8 cellular contexts compared by ENCODE assay signal in the genomic region with DNA sequence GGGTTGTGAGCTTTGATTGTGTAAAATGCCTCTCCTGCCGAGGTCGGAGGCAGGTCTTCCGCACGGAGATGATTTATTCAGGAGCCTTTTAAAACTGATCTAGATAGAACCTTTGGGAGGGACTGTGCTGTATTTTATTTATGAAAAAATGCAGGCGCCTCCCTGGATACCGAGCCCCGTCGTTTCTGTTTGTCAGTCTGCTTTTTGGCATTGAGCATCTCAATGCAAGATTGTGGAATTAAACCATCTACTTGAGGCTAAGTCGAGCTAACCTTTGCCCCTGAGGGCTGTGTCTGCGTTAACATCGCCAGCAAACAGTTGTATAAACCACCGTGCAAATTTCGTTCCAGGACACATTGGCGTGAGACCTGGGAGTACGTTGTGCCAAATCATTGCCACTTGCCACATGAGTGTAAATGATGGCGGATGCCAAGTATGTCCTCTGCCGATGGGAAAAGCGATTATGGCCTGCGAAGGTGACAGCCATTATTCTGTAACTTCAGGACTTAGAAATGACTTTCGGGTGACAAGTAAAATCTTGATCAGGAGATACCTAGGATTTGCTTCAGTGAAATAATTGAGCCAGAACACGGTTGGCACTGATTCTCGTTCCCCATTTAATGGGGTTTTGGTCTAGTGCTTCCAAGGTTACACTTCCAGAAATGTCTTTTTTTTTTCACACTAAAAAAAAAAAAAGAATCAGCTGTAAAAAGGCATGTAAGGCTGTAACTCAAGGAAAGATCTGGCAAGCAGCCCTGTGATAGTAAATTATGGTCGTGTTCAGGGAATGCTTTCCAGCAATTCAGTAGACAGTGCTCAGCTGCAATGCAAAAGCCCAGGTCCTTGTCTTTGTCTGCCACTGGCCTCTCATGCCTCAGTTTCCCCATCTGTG. TPM values are rescaled to one million over a fixed set of nuclear protein-coding genes. Genes with fewer than 3 reads are reported as not detected.
DNase-seq lines count a peak whose midpoint lies in the region; ATAC-seq and TF ChIP-seq lines count a peak whose summit lies in the region.

No MANE protein-coding gene starts in this region.

- CTCF ChIA-PET in mammary epithelial cell (lab: Charles Lee; ENCODE audit: low non-redundant PET): no interaction called here

- H3K4me2 ChIP-seq in mammary epithelial cell (ENCODE audit: insufficient read depth, low read depth, low read length): peak overlapping the region; percentile 93

- 17% methylated on average over 18 of the region's 23 CpGs for WGBS in mammary epithelial cell (ENCODE audit: low coverage, missing lambda C conversion rate)
- WGBS in mesodermal cell (ENCODE audit: insufficient coverage in 2 of 2), 2 experiments: 66 to 67% methylated on average over 22 to 23 of the region's 23 CpGs

- TF ChIP-seq CTCF in mammary epithelial cell (conservative IDR thresholded peaks at IDR 0.05 in 1 of 2, IDR thresholded peaks at IDR 0.05 in 1 of 2; ENCODE audit: extremely low read depth in 1 of 2, insufficient read depth in 1 of 2, low read depth in 1 of 2, low read length in 2 of 2): no peak

- no peak overlapping the region for H3K27ac ChIP-seq in mammary epithelial cell (ENCODE audit: insufficient read depth, low read depth, low read length)
- H3K27ac ChIP-seq in mesodermal cell (ENCODE audit: low read depth, low read length, severe bottlenecking): no peak overlapping the region

- H3K4me3 Mint-ChIP-seq in stimulated activated naive CD8-positive, alpha-beta T cell treated with anti-CD3 and anti-CD28 coated beads, Interleukin-15, Interleukin-2, amounts not matched to agents 100 ng/mL and 50 ng/mL, for 24 hours: peak overlapping the region; percentile 88

- peak overlapping the region; percentile 92 for H3K27ac Mint-ChIP-seq in stimulated activated naive CD8-positive, alpha-beta T cell treated with anti-CD3 and anti-CD28 coated beads, Interleukin-15, Interleukin-2, amounts not matched to agents 100 ng/mL and 50 ng/mL, for 24 hours

- H3K9me3 ChIP-seq in mammary epithelial cell (replicated peaks; ENCODE audit: insufficient read depth, low read length): no peaks in the 10 kb centered on the region
- H3K9me3 ChIP-seq in mesodermal cell (ENCODE audit: control insufficient read depth, low read length): no peaks in the 10 kb centered on the region

- no TSS peak for BruUV-seq in mammary epithelial cell (replicated peaks; lab: Mats Ljungman, UMichigan)

- peaks cover 17% of the 10 kb centered on the region for H3K4me1 Mint-ChIP-seq in stimulated activated naive CD8-positive, alpha-beta T cell treated with anti-CD3 and anti-CD28 coated beads, Interleukin-15, Interleukin-2, amounts not matched to agents 100 ng/mL and 50 ng/mL, for 24 hours (ENCODE audit: low read depth)

- no peaks in the 10 kb centered on the region for H3K27me3 ChIP-seq in mammary epithelial cell (ENCODE audit: insufficient read depth, low read length)

- no peak overlapping the region for H3K9ac ChIP-seq in mammary epithelial cell (ENCODE audit: insufficient read depth, low read length)

- H3K9me3 Mint-ChIP-seq in stimulated activated naive CD8-positive, alpha-beta T cell treated with anti-CD3 and anti-CD28 coated beads, Interleukin-15, Interleukin-2, amounts not matched to agents 100 ng/mL and 50 ng/mL, for 24 hours: no peaks in the 10 kb centered on the region

- peak overlapping the region; percentile 74 for H2AFZ ChIP-seq in mammary epithelial cell (ENCODE audit: low read depth, low read length)

- ATAC-seq in stimulated activated naive CD8-positive, alpha-beta T cell treated with anti-CD3 and anti-CD28 coated beads, Interleukin-15, Interleukin-2, amounts not matched to agents 100 U/mL and 50 U/mL, for 24 hours: no peak

- in situ Hi-C loops in mammary epithelial cell (cut with MboI; ENCODE audit: low sequenced_read_pairs in 2 of 2): no loop called here

- dilution Hi-C loops in mammary epithelial cell (cut with HindIII; ENCODE audit: low sequenced_read_pairs): loop anchor here (5.0 kb wide), 1 partner anchor 34 kb away; no protein-coding TSS in a partner anchor

- H3K36me3 ChIP-seq in mammary epithelial cell (ENCODE audit: insufficient read depth, low read length) (peaks cover 9% of the 10 kb centered on the region), mesodermal cell (ENCODE audit: control insufficient read depth, insufficient read depth, low read length) (peaks cover 50% of the 10 kb centered on the region)

- DNase-seq in stimulated activated naive CD8-positive, alpha-beta T cell treated with anti-CD3 and anti-CD28 coated beads, Interleukin-15, Interleukin-2, amounts not matched to agents 100 U/mL and 50 U/mL, for 24 hours: no peak
- DNase-seq in mammary epithelial cell (no peak), pons (ENCODE audit: low spot score) (no peak), hepatic stellate cell (ENCODE audit: low spot score) (no peak), NOMO-1 (lab: John Stamatoyannopoulos, UW; ENCODE audit: unreplicated experiment in 2 of 2) (no peak), NCI-H2171 (lab: John Stamatoyannopoulos, UW) (no peak)

- peaks cover 12% of the 10 kb centered on the region for H3K79me2 ChIP-seq in mammary epithelial cell (ENCODE audit: insufficient read depth, low read length)

- H4K20me1 ChIP-seq in mammary epithelial cell (ENCODE audit: insufficient read depth, low read length): no peaks in the 10 kb centered on the region

- H3K4me3 ChIP-seq in mammary epithelial cell (replicated peaks in 1 of 3; ENCODE audit: insufficient read depth in 1 of 3, low read depth in 2 of 3, low read length in 3 of 3): peak overlapping the region; percentile 79 to 88 (median 82)
- peak overlapping the region; percentile 88 for H3K4me3 ChIP-seq in mesodermal cell (ENCODE audit: extremely low read depth, insufficient read depth, low read length, poor library complexity, severe bottlenecking)

- H3K27me3 Mint-ChIP-seq in stimulated activated naive CD8-positive, alpha-beta T cell treated with anti-CD3 and anti-CD28 coated beads, Interleukin-15, Interleukin-2, amounts not matched to agents 100 ng/mL and 50 ng/mL, for 24 hours: no peaks in the 10 kb centered on the region

- H3K4me1 ChIP-seq in mammary epithelial cell (ENCODE audit: insufficient read depth, low read length) (peaks cover 13% of the 10 kb centered on the region), mesodermal cell (ENCODE audit: control insufficient read depth, insufficient read depth, low read length, poor library complexity, severe bottlenecking) (peaks cover 13% of the 10 kb centered on the region)

- intact Hi-C loops in mammary epithelial cell (cut with micrococcal nuclease): no loop called here

- H3K36me3 Mint-ChIP-seq in stimulated activated naive CD8-positive, alpha-beta T cell treated with anti-CD3 and anti-CD28 coated beads, Interleukin-15, Interleukin-2, amounts not matched to agents 100 ng/mL and 50 ng/mL, for 24 hours (ENCODE audit: low read depth): peaks cover 46% of the 10 kb centered on the region

RNA-seq across cellular contexts. Expression of a gene that starts 27.5 kb away (rescaled TPM):
- 10 to 100 TPM; 34.3 to 73.6 TPM for total RNA-seq in mammary epithelial cell
- 61.1 TPM for polyA plus RNA-seq in mammary epithelial cell
- polyA minus RNA-seq in mammary epithelial cell: 11.9 TPM
- polyA plus RNA-seq in mesodermal cell (2013, experiment 1 of 2): 83.3 TPM
- polyA plus RNA-seq in mesodermal cell (2013, experiment 2 of 2): 74.8 TPM

RNA-seq across cellular contexts. Expression of a gene that starts 45.1 kb away (rescaled TPM):
- total RNA-seq in mammary epithelial cell: 10 to 100 TPM in 1 of 2 donors, 1 to 10 TPM in 1; 4.2 to 19.5 TPM
- polyA plus RNA-seq in mammary epithelial cell: 8.0 TPM
- not detected for polyA minus RNA-seq in mammary epithelial cell
- 33.7 TPM for polyA plus RNA-seq in mesodermal cell (2013, experiment 1 of 2)
- polyA plus RNA-seq in mesodermal cell (2013, experiment 2 of 2): 34.8 TPM

RNA-seq across cellular contexts. Expression of a gene that starts 51.2 kb away (rescaled TPM):
- total RNA-seq in mammary epithelial cell: 100 to 1,000 TPM in 1 of 2 donors, 10 to 100 TPM in 1; 32.8 to 163 TPM
- 56.3 TPM for polyA plus RNA-seq in mammary epithelial cell
- polyA minus RNA-seq in mammary epithelial cell: 238 TPM
- polyA plus RNA-seq in mesodermal cell (2013, experiment 1 of 2): 109 TPM
- polyA plus RNA-seq in mesodermal cell (2013, experiment 2 of 2): 96.2 TPM
